8 cellular contexts compared by ENCODE assay signal in genomic region chr11:101880208-101880607, GRCh38. TPM values are rescaled to one million over a fixed set of nuclear protein-coding genes. Genes with fewer than 3 reads are reported as not detected.
DNase-seq lines count a peak whose midpoint lies in the region; ATAC-seq and TF ChIP-seq lines count a peak whose summit lies in the region.
"Had no signal": no experiment of that assay in that cellular context is flagged by ENCODE, and none has a peak within 500 bp of the region (broad histone marks: within the 10 kb centered on the region; RNA-seq: fewer than 3 reads in every experiment).

No MANE protein-coding gene starts in this region.

- H2AFZ ChIP-seq in MM.1S (ENCODE audit: low read length) (no peak overlapping the region), neuron (ENCODE audit: low read depth, low read length) (peak overlapping the region; percentile 37)

- H4K20me1 ChIP-seq in MM.1S (ENCODE audit: insufficient read depth, low read length): no peaks in the 10 kb centered on the region

- intact Hi-C loops in CD8-positive, alpha-beta T cell (cut with DNase I, micrococcal nuclease): no loop called here

- H3K4me3 ChIP-seq in MM.1S (ENCODE audit: low read length): no peak overlapping the region
- no peak overlapping the region for H3K4me3 ChIP-seq in neuron (ENCODE audit: low read length)
- no peak overlapping the region for H3K4me3 ChIP-seq in CD8-positive, alpha-beta T cell (ENCODE audit: low read depth, low read length)

- no peak overlapping the region for H3K4me3 Mint-ChIP-seq in brain
- H3K4me3 Mint-ChIP-seq in CD8-positive, alpha-beta T cell: no peak overlapping the region
- H3K4me3 Mint-ChIP-seq: stimulated activated naive CD8-positive, alpha-beta T cell treated with anti-CD3 and anti-CD28 coated beads, Interleukin-15, amount 100 ng/mL, for 72 hours had no signal

- TF ChIP-seq CTCF in GM13977 (IDR thresholded peaks at IDR 0.05; ENCODE audit: extremely low read depth, insufficient read depth, missing control alignments) (peak; percentile 51), MM.1S (IDR thresholded peaks at IDR 0.05; ENCODE audit: low read length) (peak; percentile 43), brain (conservative IDR thresholded peaks at IDR 0.05) (peak; percentile 20 to 41)
- TF ChIP-seq CTCF in CD8-positive, alpha-beta T cell (IDR thresholded peaks at IDR 0.05): no peak

- CTCF ChIA-PET in CD8-positive, alpha-beta T cell (lab: Charles Lee): interaction anchor here (0.6 to 1.9 kb wide), 3 partner anchors 19 to 128 kb away, joined by 3 to 6 read pairs (median 4); no protein-coding TSS in a partner anchor

- ATAC-seq in HG02852 (IDR thresholded peaks at IDR 0.05; ENCODE audit: unreplicated experiment): no peak
- ATAC-seq in CD8-positive, alpha-beta T cell: no peak
- ATAC-seq: stimulated activated naive CD8-positive, alpha-beta T cell treated with anti-CD3 and anti-CD28 coated beads, Interleukin-15, amount 100 ng/mL, for 72 hours had no signal

- H3K36me3 Mint-ChIP-seq in brain: no peaks in the 10 kb centered on the region
- H3K36me3 Mint-ChIP-seq in CD8-positive, alpha-beta T cell: no peaks in the 10 kb centered on the region

- no peaks in the 10 kb centered on the region for H3K9me3 ChIP-seq in MM.1S (replicated peaks; ENCODE audit: insufficient read depth, low read length)
- no peaks in the 10 kb centered on the region for H3K9me3 ChIP-seq in neuron (ENCODE audit: low read length)
- H3K9me3 ChIP-seq in CD8-positive, alpha-beta T cell (ENCODE audit: low read length): no peaks in the 10 kb centered on the region

- POLR2A ChIA-PET in CD8-positive, alpha-beta T cell (lab: Charles Lee): no interaction called here

- no peaks in the 10 kb centered on the region for H3K4me1 Mint-ChIP-seq in brain
- no peaks in the 10 kb centered on the region for H3K4me1 Mint-ChIP-seq in CD8-positive, alpha-beta T cell (ENCODE audit: low read depth)
- H3K4me1 Mint-ChIP-seq: stimulated activated naive CD8-positive, alpha-beta T cell treated with anti-CD3 and anti-CD28 coated beads, Interleukin-15, amount 100 ng/mL, for 72 hours had no signal

- peaks cover 3% of the 10 kb centered on the region for H3K27me3 Mint-ChIP-seq in brain
- peaks cover 27% of the 10 kb centered on the region for H3K27me3 Mint-ChIP-seq in CD8-positive, alpha-beta T cell (ENCODE audit: low read depth)

- no peaks in the 10 kb centered on the region for H3K9me2 ChIP-seq in MM.1S (replicated peaks; ENCODE audit: insufficient read depth, low read length)

- no peaks in the 10 kb centered on the region for H3K27me3 ChIP-seq in MM.1S (replicated peaks; ENCODE audit: insufficient read depth, low read length)
- H3K27me3 ChIP-seq in neuron (ENCODE audit: insufficient read depth, low read length): no peaks in the 10 kb centered on the region
- no peaks in the 10 kb centered on the region for H3K27me3 ChIP-seq in CD8-positive, alpha-beta T cell (ENCODE audit: insufficient read depth, low read length)

- peaks cover 0 to 4% (median 0%) of the 10 kb centered on the region in 5 experiments for H3K9me3 Mint-ChIP-seq in brain
- H3K9me3 Mint-ChIP-seq in CD8-positive, alpha-beta T cell: no peaks in the 10 kb centered on the region
- H3K9me3 Mint-ChIP-seq: stimulated activated naive CD8-positive, alpha-beta T cell treated with anti-CD3 and anti-CD28 coated beads, Interleukin-15, amount 100 ng/mL, for 72 hours had no signal

- no peaks in the 10 kb centered on the region for H3F3A ChIP-seq in MM.1S (ENCODE audit: insufficient read depth, low read length)

- no peak overlapping the region for H3K27ac ChIP-seq in MM.1S (ENCODE audit: low read length)
- H3K27ac ChIP-seq in CD8-positive, alpha-beta T cell (ENCODE audit: low read depth, low read length): no peak overlapping the region

- no peaks in the 10 kb centered on the region for H3K36me3 ChIP-seq in MM.1S (replicated peaks; ENCODE audit: insufficient read depth, low read length)
- no peaks in the 10 kb centered on the region for H3K36me3 ChIP-seq in neuron (ENCODE audit: insufficient read depth, low read length)
- H3K36me3 ChIP-seq in CD8-positive, alpha-beta T cell (ENCODE audit: insufficient read depth, low read length): no peaks in the 10 kb centered on the region

- no peak for DNase-seq in GM13977 (ENCODE audit: low spot score)
- DNase-seq in MM.1S: peak; percentile 42
- no peak for DNase-seq in activated CD4-positive, alpha-beta T cell treated with anti-CD3 and anti-CD28 coated beads, Interleukin-2, amount 50 U/mL, for 48 hours
- DNase-seq in CD8-positive, alpha-beta T cell: no peak
- DNase-seq: stimulated activated naive CD8-positive, alpha-beta T cell treated with anti-CD3 and anti-CD28 coated beads, Interleukin-15, amount 100 ng/mL, for 72 hours had no signal

- H3K79me2 ChIP-seq in MM.1S (ENCODE audit: low read length): no peaks in the 10 kb centered on the region

- H3K27ac Mint-ChIP-seq in brain: no peak overlapping the region
- H3K27ac Mint-ChIP-seq in CD8-positive, alpha-beta T cell: no peak overlapping the region
- H3K27ac Mint-ChIP-seq: stimulated activated naive CD8-positive, alpha-beta T cell treated with anti-CD3 and anti-CD28 coated beads, Interleukin-15, amount 100 ng/mL, for 72 hours had no signal

- in situ Hi-C loops in GM13977 (cut with MboI; ENCODE audit: low pct_unique_long_range_greater_than_20kb, low sequenced_read_pairs, unreplicated experiment): no loop called here

- H3K4me1 ChIP-seq in MM.1S (ENCODE audit: low read length) (no peaks in the 10 kb centered on the region), neuron (ENCODE audit: insufficient read depth, low read length) (no peaks in the 10 kb centered on the region)
- no peaks in the 10 kb centered on the region for H3K4me1 ChIP-seq in CD8-positive, alpha-beta T cell (ENCODE audit: insufficient read depth, low read length)

- no peak overlapping the region for H3K9ac ChIP-seq in MM.1S (ENCODE audit: low read length)

- H3K4me2 ChIP-seq in MM.1S (ENCODE audit: low read depth, low read length): no peak overlapping the region

RNA-seq across cellular contexts. Expression of gene CEP126, which starts 34.6 kb away (rescaled TPM):
- 0.85 TPM for polyA plus RNA-seq in brain (ENCODE audit: insufficient read depth, low read depth, low replicate concordance)
- under 1 TPM; 0.81 to 0.87 TPM for total RNA-seq in CD8-positive, alpha-beta T cell

RNA-seq across cellular contexts. Expression of gene ANGPTL5, which starts 36.1 kb away (rescaled TPM):
- polyA plus RNA-seq in brain (ENCODE audit: insufficient read depth, low read depth, low replicate concordance): not detected
- total RNA-seq in CD8-positive, alpha-beta T cell: not detected
